Comparison of ENCODE assay signal across 24 cellular contexts in the genomic region with DNA sequence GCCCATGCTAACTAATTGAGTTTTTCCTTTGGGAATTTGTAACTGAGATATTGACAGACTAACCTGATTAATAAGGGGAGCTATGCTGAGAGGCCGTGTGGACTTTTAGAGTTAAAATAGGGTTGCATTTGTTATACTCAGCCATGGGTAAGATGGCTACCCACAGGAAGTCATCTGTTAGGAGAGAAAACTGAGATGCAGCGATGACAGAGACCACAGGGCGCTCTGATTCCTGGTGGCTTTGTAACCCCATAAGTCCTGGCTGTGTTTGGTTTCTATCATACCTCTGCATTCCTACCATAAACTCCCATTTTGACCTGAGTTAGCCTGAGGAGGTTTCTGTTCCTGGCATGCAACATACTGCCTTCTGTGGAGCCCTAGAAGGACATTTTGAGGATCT.
"Had no signal": no experiment of that assay in that cellular context is flagged by ENCODE, and none has a peak within 500 bp of the region (broad histone marks: within the 10 kb centered on the region; RNA-seq: fewer than 3 reads in every experiment).

No MANE protein-coding gene starts in this region.

- H3K9ac ChIP-seq: SK-N-SH had no signal

- H3K4me3 ChIP-seq: MG63 had no signal

- H3K4me2 ChIP-seq: SK-N-SH had no signal

- H3K36me3 ChIP-seq: MG63 had no signal

- H3K9me3 ChIP-seq: SK-N-SH had no signal

- H3K27ac ChIP-seq: RWPE1 had no signal

- DNase-seq: Karpas-422; KG1; MG63; NCI-H1092; NCI-H1105 treated with DMSO at 0.1 percent for 48 hours; NCI-H1417 treated with DMSO at 0.1 percent for 48 hours; NCI-H146; NCI-H187; NCI-H2029; NCI-H2081 treated with DMSO at 0.1 percent for 48 hours; NCI-H2171; NCI-H226; NCI-H446; NCI-H510A; NCI-H524 treated with DMSO at 0.1 percent for 48 hours; NCI-H69; NCI-H774; NK-92 treated with Interleukin-12 subunit alpha and Interleukin-12 subunit beta, amount 100 ng/mL, for 24 hours; PC-3; SHP77; SK-N-SH; SW 1271 had no signal

- ATAC-seq: Panc1, PC-3 had no signal
